Comparison of ENCODE assay signal across 8 cellular contexts in the genomic region with DNA sequence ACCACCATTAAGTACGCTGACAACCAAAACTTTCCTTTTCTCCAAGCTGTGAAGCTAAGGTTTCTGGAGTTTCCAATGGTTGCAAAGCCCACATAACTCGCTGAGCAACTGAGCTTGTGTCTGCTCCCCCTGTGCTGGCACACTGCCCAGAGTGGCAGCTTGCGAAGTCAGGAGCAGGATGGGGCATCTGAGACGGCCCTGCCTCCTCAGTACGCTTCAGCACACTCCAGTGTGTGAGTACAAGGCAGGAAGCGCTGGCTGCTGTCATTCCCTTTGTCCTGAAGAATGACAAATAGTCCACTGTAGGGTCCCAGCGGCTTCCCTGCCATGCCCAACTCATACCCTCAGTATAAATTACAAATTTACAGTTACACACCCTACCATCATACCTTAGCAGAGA. TPM values are rescaled to one million over a fixed set of nuclear protein-coding genes. Genes with fewer than 3 reads are reported as not detected.
DNase-seq lines count a peak whose midpoint lies in the region; ATAC-seq and TF ChIP-seq lines count a peak whose summit lies in the region.

No MANE protein-coding gene starts in this region.

- ATAC-seq in activated CD8-positive, alpha-beta T cell treated with anti-CD3 and anti-CD28 coated beads for 36 hours = no peak
- no peak for ATAC-seq in HG03565 (IDR thresholded peaks at IDR 0.05; ENCODE audit: unreplicated experiment)

- peaks cover 9% of the 10 kb centered on the region for H3K9me3 Mint-ChIP-seq in nephron progenitor cell
- no peaks in the 10 kb centered on the region for H3K9me3 Mint-ChIP-seq in activated CD8-positive, alpha-beta T cell treated with anti-CD3 and anti-CD28 coated beads for 36 hours

- H3K27ac Mint-ChIP-seq in nephron progenitor cell = peak overlapping the region; percentile 61
- no peak overlapping the region for H3K27ac Mint-ChIP-seq in activated CD8-positive, alpha-beta T cell treated with anti-CD3 and anti-CD28 coated beads for 36 hours

- intact Hi-C loops in activated CD8-positive, alpha-beta T cell treated with anti-CD3 and anti-CD28 coated beads for 36 hours (cut with micrococcal nuclease) = no loop called here

- H3K27me3 Mint-ChIP-seq in nephron progenitor cell (ENCODE audit: low read depth, poor library complexity) = peaks cover 5% of the 10 kb centered on the region
- no peaks in the 10 kb centered on the region for H3K27me3 Mint-ChIP-seq in activated CD8-positive, alpha-beta T cell treated with anti-CD3 and anti-CD28 coated beads for 36 hours

- peak; percentile 52 for DNase-seq in ELF-1 (ENCODE audit: low read depth, low spot score)
- DNase-seq in NCI-H2081 (lab: John Stamatoyannopoulos, UW) = peak; percentile 77 to 88
- DNase-seq in amygdala (lab: John Stamatoyannopoulos, UW) = peak in 34 of 56 donors; percentile 4 to 59 (median 25)
- DNase-seq in nephron progenitor cell = peak; percentile 15
- no peak for DNase-seq in stimulated activated CD4-positive, alpha-beta T cell treated with anti-CD3 and anti-CD28 coated beads, Interleukin-15, amount 100 ng/mL, for 24 hours
- no peak for DNase-seq in activated CD8-positive, alpha-beta T cell treated with anti-CD3 and anti-CD28 coated beads for 36 hours
- DNase-seq in NOMO-1 (lab: John Stamatoyannopoulos, UW; ENCODE audit: unreplicated experiment in 2 of 2) = no peak

- H3K36me3 Mint-ChIP-seq in nephron progenitor cell (ENCODE audit: low read depth) = no peaks in the 10 kb centered on the region
- H3K36me3 Mint-ChIP-seq in activated CD8-positive, alpha-beta T cell treated with anti-CD3 and anti-CD28 coated beads for 36 hours (ENCODE audit: low read depth) = no peaks in the 10 kb centered on the region

- TF ChIP-seq CTCF in nephron progenitor cell (IDR thresholded peaks at IDR 0.05) = no peak
- TF ChIP-seq CTCF in activated CD8-positive, alpha-beta T cell treated with anti-CD3 and anti-CD28 coated beads for 36 hours (IDR thresholded peaks at IDR 0.05) = no peak

- H3K4me3 Mint-ChIP-seq in nephron progenitor cell = no peak overlapping the region
- H3K4me3 Mint-ChIP-seq in activated CD8-positive, alpha-beta T cell treated with anti-CD3 and anti-CD28 coated beads for 36 hours = no peak overlapping the region

- peaks cover 14% of the 10 kb centered on the region for H3K4me1 Mint-ChIP-seq in nephron progenitor cell
- no peaks in the 10 kb centered on the region for H3K4me1 Mint-ChIP-seq in activated CD8-positive, alpha-beta T cell treated with anti-CD3 and anti-CD28 coated beads for 36 hours (ENCODE audit: low read depth)

- CTCF ChIA-PET in activated CD8-positive, alpha-beta T cell treated with anti-CD3 and anti-CD28 coated beads for 36 hours (lab: Charles Lee) = no interaction called here

- POLR2A ChIA-PET in activated CD8-positive, alpha-beta T cell treated with anti-CD3 and anti-CD28 coated beads for 36 hours (lab: Charles Lee) = no interaction called here

RNA-seq across cellular contexts. Expression of gene SAP18, which starts 15.1 kb away (rescaled TPM):
- total RNA-seq in activated CD8-positive, alpha-beta T cell treated with anti-CD3 and anti-CD28 coated beads for 36 hours = 100 to 1,000 TPM; 225 to 248 TPM

RNA-seq across cellular contexts. Expression of gene SKA3, which starts 51.5 kb away (rescaled TPM):
- 10 to 100 TPM; 39.5 to 41.5 TPM for total RNA-seq in activated CD8-positive, alpha-beta T cell treated with anti-CD3 and anti-CD28 coated beads for 36 hours

RNA-seq across cellular contexts. Expression of gene MRPL57, which starts 51.6 kb away (rescaled TPM):
- 10 to 100 TPM; 24.8 to 25.5 TPM for total RNA-seq in activated CD8-positive, alpha-beta T cell treated with anti-CD3 and anti-CD28 coated beads for 36 hours

Comparison
In these comparisons a context has a peak if more than half of its experiments do, and no peak if none do; other contexts are left out.
1. DNase-seq: peak in ELF-1 (single experiment), NCI-H2081 (2 of 2), amygdala (34 of 56) and nephron progenitor cell (single experiment); none in stimulated activated CD4-positive, alpha-beta T cell treated with anti-CD3 and anti-CD28 coated beads, Interleukin-15, amount 100 ng/mL, for 24 hours (single experiment), activated CD8-positive, alpha-beta T cell treated with anti-CD3 and anti-CD28 coated beads for 36 hours (single experiment) and NOMO-1 (0 of 2).